Comparison of ENCODE assay signal across 10 cellular contexts in the genomic region with DNA sequence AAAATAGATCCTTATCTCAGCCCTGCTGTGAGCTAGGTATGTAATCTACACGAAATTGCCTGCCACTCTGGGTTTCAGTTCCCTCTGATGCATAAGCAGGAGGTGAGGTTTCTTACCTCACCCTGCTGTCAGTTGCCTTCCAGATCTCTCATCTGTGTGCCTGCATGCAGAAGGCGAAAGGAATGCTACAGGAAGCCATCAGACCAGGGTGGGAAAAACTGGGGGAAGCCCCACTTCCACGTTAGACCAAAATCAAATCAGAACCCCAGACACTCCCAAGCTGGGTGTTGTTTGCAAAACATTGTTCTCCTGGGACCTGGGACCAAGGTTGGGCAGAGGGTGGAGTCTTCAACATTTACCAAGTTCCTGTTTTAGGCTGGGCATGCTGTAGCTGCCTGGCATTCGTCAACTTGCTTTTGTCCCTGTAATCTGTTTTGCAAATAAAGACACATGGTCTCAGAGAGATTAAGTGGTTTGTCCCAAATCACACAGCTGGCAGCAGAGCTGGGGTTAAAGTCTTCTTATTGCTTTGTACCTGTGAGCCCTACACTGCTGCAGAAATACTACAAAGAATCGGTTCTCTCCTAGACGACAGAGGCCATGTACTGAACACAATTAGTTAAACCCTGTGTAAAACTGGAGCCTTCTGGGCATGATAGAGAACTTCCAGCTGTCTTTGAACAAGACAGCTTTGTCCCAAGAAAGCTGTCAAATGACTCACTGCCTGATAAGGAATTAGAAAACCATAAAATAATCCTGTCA.
DNase-seq lines count a peak whose midpoint lies in the region; ATAC-seq and FAIRE-seq lines count a peak whose summit lies in the region.
"Had no signal": no experiment of that assay in that cellular context is flagged by ENCODE, and none has a peak within 500 bp of the region (broad histone marks: within the 10 kb centered on the region; RNA-seq: fewer than 3 reads in every experiment).

No MANE protein-coding gene starts in this region.

- H3K27me3 ChIP-seq in esophagus (ENCODE audit: control insufficient read depth in 1 of 2, insufficient read depth in 2 of 2, low read length in 2 of 2): no peaks in the 10 kb centered on the region

- no peak overlapping the region for H3K4me3 ChIP-seq in esophagus (ENCODE audit: low read depth in 1 of 2, low read length in 2 of 2)

- peak overlapping the region; percentile 13 to 21 for H3K27ac ChIP-seq in esophagus (ENCODE audit: low read depth in 2 of 2, low read length in 1 of 2)
- H3K27ac ChIP-seq: parathyroid adenoma had no signal

- no peaks in the 10 kb centered on the region for H3K4me1 ChIP-seq in esophagus (ENCODE audit: control insufficient read depth in 2 of 2, insufficient read depth in 2 of 2, low read length in 1 of 2)
- H3K4me1 ChIP-seq: parathyroid adenoma had no signal

- WGBS in esophagus, 2 donors: 24% methylated on average over 6 of the region's 6 CpGs

- H3K9me3 ChIP-seq in esophagus (ENCODE audit: control insufficient read depth in 2 of 2, insufficient read depth in 1 of 2, low read depth in 1 of 2, low read length in 1 of 2): no peaks in the 10 kb centered on the region

- no peak for FAIRE-seq in frontal cortex (lab: Jason Lieb, UNC)
- FAIRE-seq: endometrium had no signal

- ATAC-seq in GM18909 (IDR thresholded peaks at IDR 0.05; ENCODE audit: poor library complexity, unreplicated experiment) (peak; percentile 44), HG02981 (IDR thresholded peaks at IDR 0.05; ENCODE audit: unreplicated experiment) (no peak)

- no peaks in the 10 kb centered on the region for H3K36me3 ChIP-seq in esophagus (ENCODE audit: control insufficient read depth in 2 of 2, insufficient read depth in 2 of 2, low read length in 1 of 2)

- DNase-seq in COLO829 (ENCODE audit: low spot score) (peak; percentile 61), NCI-H774 (lab: John Stamatoyannopoulos, UW) (peak; percentile 3), DMS53 treated with DMSO at 0.1 percent for 48 hours (lab: John Stamatoyannopoulos, UW; ENCODE audit: unreplicated experiment) (no peak), frontal cortex (ENCODE audit: low spot score in 2 of 2) (no peak), GM19240 (ENCODE audit: insufficient read length, low spot score) (no peak)

Comparison
In these comparisons a context has a peak if more than half of its experiments do, and no peak if none do; other contexts are left out.
1. DNase-seq: peak in COLO829 (single experiment) and NCI-H774 (single experiment); none in DMS53 treated with DMSO at 0.1 percent for 48 hours (single experiment), frontal cortex (0 of 2) and GM19240 (single experiment).